ENCODE assay signal across 1 cellular context in the genomic region with DNA sequence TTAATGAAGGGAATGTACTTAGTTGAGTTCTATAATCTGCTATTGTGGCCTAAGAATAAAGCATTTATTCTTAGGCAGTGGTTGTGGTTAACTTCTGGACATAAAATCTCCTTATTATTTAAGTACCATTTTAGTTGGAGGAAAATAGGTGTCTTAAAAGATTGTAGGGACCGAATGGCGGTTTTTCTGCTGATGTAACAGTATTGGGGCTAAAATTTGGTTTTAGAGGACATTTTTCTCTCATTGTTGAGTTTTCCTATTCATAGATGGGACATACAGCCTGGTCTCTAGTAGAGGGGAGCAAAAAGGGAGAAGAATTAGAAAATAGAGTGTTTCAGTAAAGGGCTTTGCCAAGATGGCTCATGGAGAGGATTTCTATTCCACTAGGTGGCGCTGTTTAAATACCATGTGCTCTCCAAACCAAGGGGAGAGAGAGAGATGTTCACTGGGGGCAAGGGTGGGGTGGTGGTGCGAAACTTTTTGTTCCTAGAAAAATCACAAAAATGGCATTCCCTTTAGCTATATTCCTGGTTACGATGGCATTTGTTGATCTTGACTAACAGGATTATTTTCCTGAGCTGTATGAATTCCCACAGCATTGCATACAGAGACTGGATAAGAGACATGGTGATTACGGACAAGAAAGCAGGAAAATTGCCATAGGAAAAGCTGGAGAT.
TF ChIP-seq lines count a peak whose summit lies in the region.

No MANE protein-coding gene starts in this region.

TF ChIP-seq in HEK293, 187 proteins besides CTCF, POLR2A, EP300 and RAD21 (continued from another document and continues in another):
- no peak for TF ChIP-seq ZNF664 (tag by site-specific recombination; IDR thresholded peaks at IDR 0.05)
- no peak for TF ChIP-seq ZNF677 (tag by site-specific recombination; IDR thresholded peaks at IDR 0.05)
- TF ChIP-seq ZBTB8A (tag by site-specific recombination; IDR thresholded peaks at IDR 0.05): no peak
- no peak for TF ChIP-seq ZNF645 (tag by site-specific recombination; IDR thresholded peaks at IDR 0.05)
- no peak for TF ChIP-seq ZNF558 (tag by site-specific recombination; IDR thresholded peaks at IDR 0.05)
- no peak for TF ChIP-seq PRDM4 (tag by site-specific recombination; IDR thresholded peaks at IDR 0.05)
- TF ChIP-seq, protein P1, sequence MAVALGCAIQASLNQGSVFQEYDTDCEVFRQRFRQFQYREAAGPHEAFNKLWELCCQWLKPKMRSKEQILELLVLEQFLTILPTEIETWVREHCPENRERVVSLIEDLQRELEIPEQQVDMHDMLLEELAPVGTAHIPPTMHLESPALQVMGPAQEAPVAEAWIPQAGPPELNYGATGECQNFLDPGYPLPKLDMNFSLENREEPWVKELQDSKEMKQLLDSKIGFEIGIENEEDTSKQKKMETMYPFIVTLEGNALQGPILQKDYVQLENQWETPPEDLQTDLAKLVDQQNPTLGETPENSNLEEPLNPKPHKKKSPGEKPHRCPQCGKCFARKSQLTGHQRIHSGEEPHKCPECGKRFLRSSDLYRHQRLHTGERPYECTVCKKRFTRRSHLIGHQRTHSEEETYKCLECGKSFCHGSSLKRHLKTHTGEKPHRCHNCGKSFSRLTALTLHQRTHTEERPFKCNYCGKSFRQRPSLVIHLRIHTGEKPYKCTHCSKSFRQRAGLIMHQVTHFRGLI (tag by site-specific recombination; IDR thresholded peaks at IDR 0.05): no peak
- no peak for TF ChIP-seq KLF9 (tag by site-specific recombination; IDR thresholded peaks at IDR 0.05; ENCODE audit: low read depth)
- no peak for TF ChIP-seq OSR2 (tag by site-specific recombination; IDR thresholded peaks at IDR 0.05)
- peak; percentile 41; the same call in 1 of the 2 replicates for TF ChIP-seq GLIS2 (tag by site-specific recombination; IDR thresholded peaks at IDR 0.05)
- no peak for TF ChIP-seq ZIC2 (tag by site-specific recombination; IDR thresholded peaks at IDR 0.05)
- TF ChIP-seq ZNF221 (tag by site-specific recombination; IDR thresholded peaks at IDR 0.05; ENCODE audit: borderline replicate concordance): no peak
- TF ChIP-seq, protein P2, sequence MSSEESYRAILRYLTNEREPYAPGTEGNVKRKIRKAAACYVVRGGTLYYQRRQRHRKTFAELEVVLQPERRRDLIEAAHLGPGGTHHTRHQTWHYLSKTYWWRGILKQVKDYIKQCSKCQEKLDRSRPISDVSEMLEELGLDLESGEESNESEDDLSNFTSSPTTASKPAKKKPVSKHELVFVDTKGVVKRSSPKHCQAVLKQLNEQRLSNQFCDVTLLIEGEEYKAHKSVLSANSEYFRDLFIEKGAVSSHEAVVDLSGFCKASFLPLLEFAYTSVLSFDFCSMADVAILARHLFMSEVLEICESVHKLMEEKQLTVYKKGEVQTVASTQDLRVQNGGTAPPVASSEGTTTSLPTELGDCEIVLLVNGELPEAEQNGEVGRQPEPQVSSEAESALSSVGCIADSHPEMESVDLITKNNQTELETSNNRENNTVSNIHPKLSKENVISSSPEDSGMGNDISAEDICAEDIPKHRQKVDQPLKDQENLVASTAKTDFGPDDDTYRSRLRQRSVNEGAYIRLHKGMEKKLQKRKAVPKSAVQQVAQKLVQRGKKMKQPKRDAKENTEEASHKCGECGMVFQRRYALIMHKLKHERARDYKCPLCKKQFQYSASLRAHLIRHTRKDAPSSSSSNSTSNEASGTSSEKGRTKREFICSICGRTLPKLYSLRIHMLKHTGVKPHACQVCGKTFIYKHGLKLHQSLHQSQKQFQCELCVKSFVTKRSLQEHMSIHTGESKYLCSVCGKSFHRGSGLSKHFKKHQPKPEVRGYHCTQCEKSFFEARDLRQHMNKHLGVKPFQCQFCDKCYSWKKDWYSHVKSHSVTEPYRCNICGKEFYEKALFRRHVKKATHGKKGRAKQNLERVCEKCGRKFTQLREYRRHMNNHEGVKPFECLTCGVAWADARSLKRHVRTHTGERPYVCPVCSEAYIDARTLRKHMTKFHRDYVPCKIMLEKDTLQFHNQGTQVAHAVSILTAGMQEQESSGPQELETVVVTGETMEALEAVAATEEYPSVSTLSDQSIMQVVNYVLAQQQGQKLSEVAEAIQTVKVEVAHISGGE (tag by site-specific recombination; conservative IDR thresholded peaks at IDR 0.05; ENCODE audit: low read depth): no peak
- no peak for TF ChIP-seq ZNF121 (tag by site-specific recombination; IDR thresholded peaks at IDR 0.05)
- TF ChIP-seq ZNF513 (tag by site-specific recombination; IDR thresholded peaks at IDR 0.05): no peak
- TF ChIP-seq ZNF148 (tag by site-specific recombination; IDR thresholded peaks at IDR 0.05; ENCODE audit: borderline replicate concordance): no peak
- no peak for TF ChIP-seq ZNF621 (tag by site-specific recombination; IDR thresholded peaks at IDR 0.05)
- no peak for TF ChIP-seq GLI2 (tag by site-specific recombination; IDR thresholded peaks at IDR 0.05; ENCODE audit: borderline replicate concordance, low read depth)
- TF ChIP-seq, protein P3, sequence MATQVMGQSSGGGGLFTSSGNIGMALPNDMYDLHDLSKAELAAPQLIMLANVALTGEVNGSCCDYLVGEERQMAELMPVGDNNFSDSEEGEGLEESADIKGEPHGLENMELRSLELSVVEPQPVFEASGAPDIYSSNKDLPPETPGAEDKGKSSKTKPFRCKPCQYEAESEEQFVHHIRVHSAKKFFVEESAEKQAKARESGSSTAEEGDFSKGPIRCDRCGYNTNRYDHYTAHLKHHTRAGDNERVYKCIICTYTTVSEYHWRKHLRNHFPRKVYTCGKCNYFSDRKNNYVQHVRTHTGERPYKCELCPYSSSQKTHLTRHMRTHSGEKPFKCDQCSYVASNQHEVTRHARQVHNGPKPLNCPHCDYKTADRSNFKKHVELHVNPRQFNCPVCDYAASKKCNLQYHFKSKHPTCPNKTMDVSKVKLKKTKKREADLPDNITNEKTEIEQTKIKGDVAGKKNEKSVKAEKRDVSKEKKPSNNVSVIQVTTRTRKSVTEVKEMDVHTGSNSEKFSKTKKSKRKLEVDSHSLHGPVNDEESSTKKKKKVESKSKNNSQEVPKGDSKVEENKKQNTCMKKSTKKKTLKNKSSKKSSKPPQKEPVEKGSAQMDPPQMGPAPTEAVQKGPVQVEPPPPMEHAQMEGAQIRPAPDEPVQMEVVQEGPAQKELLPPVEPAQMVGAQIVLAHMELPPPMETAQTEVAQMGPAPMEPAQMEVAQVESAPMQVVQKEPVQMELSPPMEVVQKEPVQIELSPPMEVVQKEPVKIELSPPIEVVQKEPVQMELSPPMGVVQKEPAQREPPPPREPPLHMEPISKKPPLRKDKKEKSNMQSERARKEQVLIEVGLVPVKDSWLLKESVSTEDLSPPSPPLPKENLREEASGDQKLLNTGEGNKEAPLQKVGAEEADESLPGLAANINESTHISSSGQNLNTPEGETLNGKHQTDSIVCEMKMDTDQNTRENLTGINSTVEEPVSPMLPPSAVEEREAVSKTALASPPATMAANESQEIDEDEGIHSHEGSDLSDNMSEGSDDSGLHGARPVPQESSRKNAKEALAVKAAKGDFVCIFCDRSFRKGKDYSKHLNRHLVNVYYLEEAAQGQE (tag by site-specific recombination; IDR thresholded peaks at IDR 0.05): 0 out of 2 replicates have a peak, but pooled peaks have one; percentile 35
- TF ChIP-seq KLF8 (tag by site-specific recombination; IDR thresholded peaks at IDR 0.05): peak; percentile 33; the same call in 1 of the 2 replicates
- TF ChIP-seq ZSCAN23 (tag by site-specific recombination; IDR thresholded peaks at IDR 0.05): no peak
- no peak for TF ChIP-seq ZNF350 (tag by site-specific recombination; IDR thresholded peaks at IDR 0.05)
- no peak for TF ChIP-seq ZNF623 (tag by site-specific recombination; IDR thresholded peaks at IDR 0.05)
- no peak for TF ChIP-seq ZNF266 (tag by site-specific recombination; IDR thresholded peaks at IDR 0.05; ENCODE audit: low read depth)
- no peak for TF ChIP-seq ZNF292 (tag by site-specific recombination; IDR thresholded peaks at IDR 0.05; ENCODE audit: borderline replicate concordance, low read depth)
- no peak for TF ChIP-seq ZNF596 (tag by site-specific recombination; IDR thresholded peaks at IDR 0.05)
- TF ChIP-seq ZNF660 (tag by site-specific recombination; IDR thresholded peaks at IDR 0.05): peak; percentile 42; the same call in 1 of the 2 replicates
- TF ChIP-seq, protein P4, sequence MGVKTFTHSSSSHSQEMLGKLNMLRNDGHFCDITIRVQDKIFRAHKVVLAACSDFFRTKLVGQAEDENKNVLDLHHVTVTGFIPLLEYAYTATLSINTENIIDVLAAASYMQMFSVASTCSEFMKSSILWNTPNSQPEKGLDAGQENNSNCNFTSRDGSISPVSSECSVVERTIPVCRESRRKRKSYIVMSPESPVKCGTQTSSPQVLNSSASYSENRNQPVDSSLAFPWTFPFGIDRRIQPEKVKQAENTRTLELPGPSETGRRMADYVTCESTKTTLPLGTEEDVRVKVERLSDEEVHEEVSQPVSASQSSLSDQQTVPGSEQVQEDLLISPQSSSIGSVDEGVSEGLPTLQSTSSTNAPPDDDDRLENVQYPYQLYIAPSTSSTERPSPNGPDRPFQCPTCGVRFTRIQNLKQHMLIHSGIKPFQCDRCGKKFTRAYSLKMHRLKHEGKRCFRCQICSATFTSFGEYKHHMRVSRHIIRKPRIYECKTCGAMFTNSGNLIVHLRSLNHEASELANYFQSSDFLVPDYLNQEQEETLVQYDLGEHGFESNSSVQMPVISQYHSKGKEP (tag by site-specific recombination; IDR thresholded peaks at IDR 0.05): no peak
- peak; percentile 68; the same call in 1 of the 2 replicates for TF ChIP-seq ZNF501 (tag by site-specific recombination; IDR thresholded peaks at IDR 0.05)
- no peak for TF ChIP-seq BCL11B (tag by site-specific recombination; IDR thresholded peaks at IDR 0.05; ENCODE audit: low read depth)
- TF ChIP-seq PBX3 (CRISPR knock-in tag; IDR thresholded peaks at IDR 0.05): no peak
- peak; percentile 60; the same call in 1 of the 2 replicates for TF ChIP-seq SCRT2 (tag by site-specific recombination; IDR thresholded peaks at IDR 0.05)
- TF ChIP-seq SETDB1 (IDR thresholded peaks at IDR 0.05; ENCODE audit: insufficient read length, low read length): no peak
- no peak for TF ChIP-seq ZNF473 (tag by site-specific recombination; IDR thresholded peaks at IDR 0.05)
